Comparison of ENCODE assay signal across 9 cellular contexts in genomic region chrX:11665144-11666040, GRCh38. TPM values are rescaled to one million over a fixed set of nuclear protein-coding genes. Genes with fewer than 3 reads are reported as not detected.
DNase-seq lines count a peak whose midpoint lies in the region; ATAC-seq and TF ChIP-seq lines count a peak whose summit lies in the region.
"Had no signal": no experiment of that assay in that cellular context is flagged by ENCODE, and none has a peak within 500 bp of the region (broad histone marks: within the 10 kb centered on the region; RNA-seq: fewer than 3 reads in every experiment).

Gene ARHGAP6 (minus strand): TSS chrX:11665920. CDS start chrX:11664828, 1,092 bp downstream.

- H3K36me3 ChIP-seq in MG63 (no peaks in the 10 kb centered on the region), endodermal cell (ENCODE audit: control insufficient read depth, insufficient read depth, low read length) (no peaks in the 10 kb centered on the region)

- H3K4me1 ChIP-seq in endodermal cell (ENCODE audit: control insufficient read depth, insufficient read depth, low read length), result no peaks in the 10 kb centered on the region

- no peak for TF ChIP-seq CTCF in endodermal cell (conservative IDR thresholded peaks at IDR 0.05)

- H3K4me3 ChIP-seq in MG63, result peak within 1 kb of the TSS; percentile 48
- peak within 1 kb of the TSS; percentile 73 for H3K4me3 ChIP-seq in endodermal cell (ENCODE audit: low read length)

- no peak within 1 kb of the TSS for H3K9ac ChIP-seq in endodermal cell (ENCODE audit: extremely low read depth, low read length, poor library complexity, severe bottlenecking)

- WGBS in endodermal cell (ENCODE audit: insufficient coverage in 1 of 2, insufficient read length in 1 of 2), 2 experiments, result 0% methylated on average over 1 to 65 of the region's 71 CpGs

- H3K9me3 ChIP-seq in MG63, result no peaks in the 10 kb centered on the region
- no peaks in the 10 kb centered on the region for H3K9me3 ChIP-seq in endodermal cell (ENCODE audit: control insufficient read depth, low read length)

- DNase-seq in DMS 273 (lab: John Stamatoyannopoulos, UW; ENCODE audit: unreplicated experiment) (peak; percentile 78), MG63 (peak; percentile 62), endodermal cell (peak; percentile 81), mucosa of gallbladder (ENCODE audit: low spot score) (peak; percentile 19), SIG-M5 treated with dmso at 0.1 percent for 504 hours (lab: John Stamatoyannopoulos, UW; ENCODE audit: unreplicated experiment) (no peak), NCI-H2171 treated with DMSO at 0.1 percent for 48 hours (lab: John Stamatoyannopoulos, UW) (no peak), NCI-H2029 (lab: John Stamatoyannopoulos, UW) (no peak)

- no peak within 1 kb of the TSS for H3K27ac ChIP-seq in endodermal cell (ENCODE audit: low read depth, low read length)

- H3K27me3 ChIP-seq in MG63 (peaks cover 29% of the 10 kb centered on the region), endodermal cell (ENCODE audit: control insufficient read depth, insufficient read depth, low read length, poor library complexity, severe bottlenecking) (peaks cover 86% of the 10 kb centered on the region)

- H3K9me3 Mint-ChIP-seq in endodermal cell, result peaks cover 53% of the 10 kb centered on the region

- no peaks in the 10 kb centered on the region for H3K4me1 Mint-ChIP-seq in endodermal cell

- H3K36me3 Mint-ChIP-seq in endodermal cell (ENCODE audit: low read depth), result no peaks in the 10 kb centered on the region
- H3K36me3 Mint-ChIP-seq: IgD-negative memory B cell had no signal

- H3K27me3 Mint-ChIP-seq in endodermal cell (ENCODE audit: insufficient read depth), result peaks cover 90% of the 10 kb centered on the region

- no peak for ATAC-seq in activated CD4-positive, CD25-positive, alpha-beta regulatory T cell treated with anti-CD3 and anti-CD28 coated beads, Interleukin-2, amount 50 U/mL, for 24 hours

- H3K4me3 Mint-ChIP-seq in endodermal cell, result peak within 1 kb of the TSS; percentile 61

- H3K27ac Mint-ChIP-seq in endodermal cell, result no peak within 1 kb of the TSS
- H3K27ac Mint-ChIP-seq: IgD-negative memory B cell had no signal

RNA-seq across cellular contexts. Expression of gene ARHGAP6, which starts in this region (rescaled TPM):
- total RNA-seq in MG63 (2014; rRNA removed; shearing (Covaris generic); ENCODE audit: low replicate concordance), result 0.10 TPM in 1 of 2 replicates, not detected in the other
- total RNA-seq in endodermal cell (under 1 TPM; 0.48 to 0.73 TPM), mucosa of gallbladder (12.0 TPM)
- 2.0 TPM for polyA plus RNA-seq in endodermal cell (2013, experiment 1 of 2)
- 2.4 TPM for polyA plus RNA-seq in endodermal cell (2013, experiment 2 of 2)

Comparison
In these comparisons a context has a peak if more than half of its experiments do, and no peak if none do; other contexts are left out.
1. Peak in DNase-seq and H3K4me3 ChIP-seq in MG63; RNA of the gene not detected or under 1 TPM.
2. DNase-seq: peak in DMS 273 (single experiment), endodermal cell (single experiment) and mucosa of gallbladder (single experiment); none in SIG-M5 treated with dmso at 0.1 percent for 504 hours (single experiment), NCI-H2171 treated with DMSO at 0.1 percent for 48 hours (single experiment) and NCI-H2029 (single experiment).